Comparison of ENCODE assay signal across 8 cellular contexts in the genomic region with DNA sequence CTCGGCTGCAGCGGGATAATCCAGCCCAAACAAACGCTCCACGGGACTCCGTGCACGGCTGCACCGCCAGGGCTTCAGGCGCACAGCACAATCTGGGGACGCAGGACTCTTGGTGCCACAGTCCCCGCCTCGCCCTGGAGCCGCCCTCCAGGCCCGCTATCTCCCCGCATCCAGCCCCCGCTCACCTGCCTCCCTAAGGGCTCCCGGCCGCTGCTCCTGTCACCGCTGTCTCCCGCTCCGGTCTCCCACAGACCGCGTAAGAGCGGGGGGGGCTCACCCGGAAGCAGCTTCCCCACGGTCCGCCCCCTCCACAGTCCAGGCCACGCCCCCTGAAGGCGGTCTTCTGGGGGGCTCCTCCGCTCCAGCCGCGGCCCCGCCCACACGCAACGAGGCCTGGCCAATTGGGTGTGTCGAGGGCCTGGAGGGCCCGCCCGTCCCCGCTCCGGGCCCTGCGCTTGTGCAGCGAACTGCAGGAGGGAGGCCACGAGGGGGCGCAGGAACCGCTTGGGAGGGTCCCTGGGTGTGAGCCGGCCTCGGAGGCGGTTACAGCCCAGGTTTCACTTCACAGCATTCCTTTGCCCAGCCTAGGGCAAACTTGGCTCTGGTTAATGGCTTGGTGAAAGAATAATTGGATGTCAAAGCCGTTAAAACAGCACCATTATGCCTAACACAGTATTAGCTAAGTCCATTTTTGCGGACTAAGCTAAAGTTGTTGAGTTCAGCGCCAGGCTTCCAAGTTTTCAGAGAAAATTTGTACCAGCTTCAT. TPM values are rescaled to one million over a fixed set of nuclear protein-coding genes. Genes with fewer than 3 reads are reported as not detected.
DNase-seq lines count a peak whose midpoint lies in the region; ATAC-seq, FAIRE-seq and TF ChIP-seq lines count a peak whose summit lies in the region.

A gene (minus strand): TSS at position 258 of the 766 bp plus-strand sequence. CDS start 7,725 bp downstream, outside the sequence.

- intact Hi-C loops in activated CD4-positive, alpha-beta T cell treated with anti-CD3 and anti-CD28 coated beads for 36 hours (cut with DNase I, micrococcal nuclease), result loop anchor here (1.0 to 2.0 kb wide), 11 partner anchors 9 to 258 kb away; a partner anchor contains a TSS

- peak; percentile 84 for TF ChIP-seq CTCF in choroid plexus epithelial cell (conservative IDR thresholded peaks at IDR 0.05; ENCODE audit: low read depth, low read length)

- H4K20me1 ChIP-seq in BLaER1, result peaks cover 23% of the 10 kb centered on the region; the same call in 1 of the 2 replicates

- H3K4me1 Mint-ChIP-seq in activated CD4-positive, alpha-beta T cell treated with anti-CD3 and anti-CD28 coated beads for 36 hours, result peaks cover 19% of the 10 kb centered on the region

- H3K27ac ChIP-seq in BLaER1, result peak within 1 kb of the TSS; percentile 64
- H3K27ac ChIP-seq in layer of hippocampus (ENCODE audit: low read depth, low read length), result peak within 1 kb of the TSS; percentile 88

- H3K9me3 ChIP-seq in BLaER1, result no peaks in the 10 kb centered on the region

- H3K9ac ChIP-seq in BLaER1, result peak within 1 kb of the TSS; percentile 83

- H3K27ac Mint-ChIP-seq in activated CD4-positive, alpha-beta T cell treated with anti-CD3 and anti-CD28 coated beads for 36 hours, result peak within 1 kb of the TSS; percentile 84

- POLR2A ChIA-PET in activated CD4-positive, alpha-beta T cell treated with anti-CD3 and anti-CD28 coated beads for 36 hours (lab: Charles Lee), result interaction anchor here (0.5 to 2.5 kb wide), 3 partner anchors 9 to 127 kb away, joined by 3 to 13 read pairs (median 4); a partner anchor contains a TSS

- H3K27me3 Mint-ChIP-seq in activated CD4-positive, alpha-beta T cell treated with anti-CD3 and anti-CD28 coated beads for 36 hours, result no peaks in the 10 kb centered on the region

- ATAC-seq in HG03457 (IDR thresholded peaks at IDR 0.05; ENCODE audit: unreplicated experiment), result peak; percentile 96
- peak; percentile 99 for ATAC-seq in activated CD4-positive, alpha-beta T cell treated with anti-CD3 and anti-CD28 coated beads for 36 hours

- 0 out of 2 replicates have a peak, but pooled peaks cover 8% of the 10 kb centered on the region for H3K36me3 ChIP-seq in BLaER1

- CTCF ChIA-PET in activated CD4-positive, alpha-beta T cell treated with anti-CD3 and anti-CD28 coated beads for 36 hours (lab: Charles Lee), result interaction anchor here (0.6 to 4.5 kb wide), 19 partner anchors 10 to 257 kb away, joined by 3 to 38 read pairs (median 4); a partner anchor contains a TSS

- peak; percentile 92 for DNase-seq in GM19239 (ENCODE audit: insufficient read length, low spot score)
- DNase-seq in NCI-H524 (lab: John Stamatoyannopoulos, UW), result peak; percentile 97 to 99
- peak; percentile 100 for DNase-seq in activated CD4-positive, alpha-beta T cell treated with anti-CD3 and anti-CD28 coated beads for 36 hours
- peak; percentile 99 for DNase-seq in choroid plexus epithelial cell (ENCODE audit: low read depth)
- peak; percentile 99 for DNase-seq in stimulated activated CD4-positive, alpha-beta T cell treated with anti-CD3 and anti-CD28 coated beads, Interleukin-1b, Interleukin-23, amount 100 ng/mL, for 4 hours (ENCODE audit: low read depth in 2 of 2)

- H3K4me3 ChIP-seq in BLaER1 (peak within 1 kb of the TSS; percentile 92), choroid plexus epithelial cell (ENCODE audit: low read depth, low read length) (peak within 1 kb of the TSS; percentile 96)

- no peaks in the 10 kb centered on the region for H3K9me3 Mint-ChIP-seq in activated CD4-positive, alpha-beta T cell treated with anti-CD3 and anti-CD28 coated beads for 36 hours (ENCODE audit: low read depth)

- H3K4me1 ChIP-seq in BLaER1, result peaks cover 54% of the 10 kb centered on the region

- H3K4me2 ChIP-seq in BLaER1, result peak within 1 kb of the TSS; percentile 89

- FAIRE-seq in GM19239 (lab: Jason Lieb, UNC), result peak; percentile 90

- peak within 1 kb of the TSS; percentile 86 for H3K4me3 Mint-ChIP-seq in activated CD4-positive, alpha-beta T cell treated with anti-CD3 and anti-CD28 coated beads for 36 hours

- no peaks in the 10 kb centered on the region for H3K36me3 Mint-ChIP-seq in activated CD4-positive, alpha-beta T cell treated with anti-CD3 and anti-CD28 coated beads for 36 hours (ENCODE audit: low read depth)

- H3K27me3 ChIP-seq in BLaER1 (no peaks in the 10 kb centered on the region), layer of hippocampus (ENCODE audit: control insufficient read depth, insufficient read depth, low read length) (no peaks in the 10 kb centered on the region)

RNA-seq across cellular contexts. Expression of the gene that starts here (rescaled TPM):
- total RNA-seq in activated CD4-positive, alpha-beta T cell treated with anti-CD3 and anti-CD28 coated beads for 36 hours, result 10 to 100 TPM; 20.2 to 30.1 TPM

Comparison
In these comparisons a context has a peak if more than half of its experiments do, and no peak if none do; other contexts are left out.
1. Peak in every context shown above with its lines: DNase-seq, ATAC-seq, H3K4me3 ChIP-seq and H3K27ac ChIP-seq.